ENCODE assay signal across 19 cellular contexts in the genomic region with DNA sequence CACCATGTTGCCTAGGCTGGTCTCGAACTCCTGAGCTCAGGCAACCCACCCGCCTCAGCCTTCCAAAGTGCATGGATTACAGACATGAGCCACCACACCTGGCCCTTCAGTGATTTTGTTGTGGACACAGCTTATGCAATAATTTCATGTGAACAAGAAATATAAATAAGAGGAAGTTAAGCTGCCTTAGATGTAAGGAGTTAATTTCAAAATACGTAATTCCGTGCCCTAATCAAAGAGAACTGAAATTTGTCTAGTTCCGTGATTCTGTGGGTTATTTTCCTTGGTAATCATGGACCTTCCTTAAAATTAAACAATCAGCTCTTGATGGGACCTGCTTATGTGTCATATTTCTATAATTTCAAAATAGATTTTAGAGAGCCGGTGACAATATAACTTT. TPM values are rescaled to one million over a fixed set of nuclear protein-coding genes. Genes with fewer than 3 reads are reported as not detected.
"Had no signal": no experiment of that assay in that cellular context is flagged by ENCODE, and none has a peak within 500 bp of the region (broad histone marks: within the 10 kb centered on the region; RNA-seq: fewer than 3 reads in every experiment).

No MANE protein-coding gene starts in this region.

- H3K36me3 Mint-ChIP-seq: activated naive CD8-positive, alpha-beta T cell treated with anti-CD3 and anti-CD28 coated beads for 36 hours; naive thymus-derived CD8-positive, alpha-beta T cell; type B pancreatic cell had no signal

- DNase-seq: activated CD4-positive, alpha-beta T cell treated with anti-CD3 and anti-CD28 coated beads, Interleukin-2, amount 10 ng/mL, durations not matched to agents 7 days and 5 days; activated CD8-positive, alpha-beta memory T cell treated with anti-CD3 and anti-CD28 coated beads, Interleukin-2, amount 50 U/mL, for 48 hours; activated naive CD8-positive, alpha-beta T cell treated with anti-CD3 and anti-CD28 coated beads for 36 hours; amygdala; central memory CD4-positive, alpha-beta T cell; colonic mucosa; hippocampal formation; mammary epithelial cell; mucosa of descending colon; naive thymus-derived CD8-positive, alpha-beta T cell; pancreas; retina; stimulated activated CD4-positive, alpha-beta T cell treated with anti-CD3 and anti-CD28 coated beads, Interleukin-2, amount 100 ng/mL, for 48 hours had no signal

- H3K4me1 Mint-ChIP-seq: activated naive CD8-positive, alpha-beta T cell treated with anti-CD3 and anti-CD28 coated beads for 36 hours; brain had no signal

- H3K4me3 Mint-ChIP-seq: activated CD4-positive, alpha-beta T cell treated with anti-CD3 and anti-CD28 coated beads, Interleukin-2, amount 10 ng/mL, durations not matched to agents 7 days and 5 days; activated naive CD8-positive, alpha-beta T cell treated with anti-CD3 and anti-CD28 coated beads for 36 hours; activated T-helper 1 cell treated with anti-CD3 and anti-CD28 coated beads, Interleukin-12 subunit alpha, Interleukin-12 subunit beta, Interleukin-2, Interleukin-4 antibody, amounts not matched to agents 30 ng/mL and 10 ng/mL and 1 ng/mL, durations not matched to agents 14 hours and 24 hours and 36 hours; brain; naive thymus-derived CD8-positive, alpha-beta T cell; stimulated activated naive CD8-positive, alpha-beta T cell treated with anti-CD3 and anti-CD28 coated beads, Interleukin-15, Interleukin-2, amounts not matched to agents 100 ng/mL and 50 ng/mL, for 24 hours; type B pancreatic cell had no signal

- ATAC-seq: left lobe of liver; mucosa of descending colon; naive thymus-derived CD8-positive, alpha-beta T cell had no signal

- H3K27me3 Mint-ChIP-seq: type B pancreatic cell had no signal

- H3K9me3 Mint-ChIP-seq: activated T-helper 1 cell treated with anti-CD3 and anti-CD28 coated beads, Interleukin-12 subunit alpha, Interleukin-12 subunit beta, Interleukin-2, Interleukin-4 antibody, amounts not matched to agents 30 ng/mL and 10 ng/mL and 1 ng/mL, durations not matched to agents 14 hours and 24 hours and 36 hours; brain; stimulated activated naive CD8-positive, alpha-beta T cell treated with anti-CD3 and anti-CD28 coated beads, Interleukin-15, Interleukin-2, amounts not matched to agents 100 ng/mL and 50 ng/mL, for 24 hours; type B pancreatic cell had no signal

- H3K27ac Mint-ChIP-seq: activated CD4-positive, alpha-beta T cell treated with anti-CD3 and anti-CD28 coated beads, Interleukin-2, amount 10 ng/mL, durations not matched to agents 7 days and 5 days; activated naive CD8-positive, alpha-beta T cell treated with anti-CD3 and anti-CD28 coated beads for 36 hours; activated T-helper 1 cell treated with anti-CD3 and anti-CD28 coated beads, Interleukin-12 subunit alpha, Interleukin-12 subunit beta, Interleukin-2, Interleukin-4 antibody, amounts not matched to agents 30 ng/mL and 10 ng/mL and 1 ng/mL, durations not matched to agents 14 hours and 24 hours and 36 hours; brain; stimulated activated naive CD8-positive, alpha-beta T cell treated with anti-CD3 and anti-CD28 coated beads, Interleukin-15, Interleukin-2, amounts not matched to agents 100 ng/mL and 50 ng/mL, for 24 hours; type B pancreatic cell had no signal

RNA-seq across cellular contexts. Expression of a gene that starts 11.9 kb away (rescaled TPM):
- total RNA-seq: activated CD4-positive, alpha-beta T cell treated with anti-CD3 and anti-CD28 coated beads, Interleukin-2, amount 10 ng/mL, durations not matched to agents 7 days and 5 days; activated naive CD8-positive, alpha-beta T cell treated with anti-CD3 and anti-CD28 coated beads for 36 hours; activated T-helper 1 cell treated with anti-CD3 and anti-CD28 coated beads, Interleukin-12 subunit alpha, Interleukin-12 subunit beta, Interleukin-2, Interleukin-4 antibody, amounts not matched to agents 30 ng/mL and 10 ng/mL and 1 ng/mL, durations not matched to agents 14 hours and 24 hours and 36 hours; left lobe of liver; mammary epithelial cell; naive thymus-derived CD8-positive, alpha-beta T cell had no signal
- polyA plus RNA-seq: keratinocyte, mammary epithelial cell had no signal
